Comparison of ENCODE assay signal across 14 cellular contexts in the genomic region with DNA sequence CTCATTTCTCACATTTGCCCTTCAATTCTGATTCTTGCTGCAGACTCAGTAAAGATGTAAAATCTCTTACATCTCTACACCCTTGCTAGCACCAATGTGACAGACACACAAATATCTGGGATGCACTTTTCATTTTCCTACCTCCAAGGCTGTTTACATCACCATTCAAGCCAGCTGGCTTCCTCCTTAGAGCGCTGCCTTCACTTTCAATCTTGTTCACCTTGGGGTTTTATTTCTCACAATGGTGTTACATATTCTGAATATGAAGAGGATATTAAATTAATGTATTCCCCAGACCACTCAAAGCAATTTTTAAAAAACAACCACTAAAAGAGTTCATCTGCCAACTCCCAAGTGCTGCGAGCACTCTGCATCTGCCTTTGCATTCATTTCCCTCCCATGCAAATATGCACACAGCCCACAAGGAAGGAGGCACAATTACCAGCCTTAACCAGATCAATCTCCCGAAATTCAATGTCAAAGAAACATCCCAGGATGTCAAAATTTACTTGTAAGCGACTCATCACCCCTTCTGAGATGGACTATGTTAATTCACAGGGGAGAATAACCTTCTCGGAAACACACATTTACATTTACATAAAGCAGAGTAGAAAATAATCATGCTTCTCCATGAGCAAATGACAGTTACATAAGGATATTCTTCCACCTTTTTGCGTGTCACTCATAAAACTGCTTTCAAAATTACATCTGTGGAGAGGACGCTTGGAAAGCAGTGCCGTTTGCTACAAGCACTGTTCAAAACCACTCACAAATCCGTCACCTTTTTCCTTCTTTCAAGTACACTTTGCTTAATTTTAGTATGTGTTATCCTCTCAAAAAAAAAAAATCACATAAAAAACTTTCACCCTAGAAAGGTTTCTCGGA.
"Had no signal": no experiment of that assay in that cellular context is flagged by ENCODE, and none has a peak within 500 bp of the region (broad histone marks: within the 10 kb centered on the region; RNA-seq: fewer than 3 reads in every experiment).

No MANE protein-coding gene starts in this region.

- H3K27ac Mint-ChIP-seq: activated T-cell treated with anti-CD3 and anti-CD28 coated beads, Interleukin-2, amount 50 U/mL, for 72 hours had no signal

- H3K36me3 ChIP-seq: ascending aorta, esophagus squamous epithelium, left lung, neutrophil, tibial artery, uterus had no signal

- H3K4me1 ChIP-seq: ascending aorta, esophagus squamous epithelium, foreskin keratinocyte, left lung, tibial artery, uterus had no signal

- H3K27ac ChIP-seq: ascending aorta, esophagus squamous epithelium, foreskin keratinocyte, left lung, neutrophil, tibial artery, uterus had no signal

- DNase-seq: activated CD4-positive, alpha-beta T cell treated with anti-CD3 and anti-CD28 coated beads, Interleukin-2, amount 50 U/mL, for 48 hours; activated CD4-positive, CD25-positive, alpha-beta regulatory T cell treated with anti-CD3 and anti-CD28 coated beads, Interleukin-2, amount 50 U/mL, for 72 hours; activated naive CD4-positive, alpha-beta T cell; activated T-cell treated with anti-CD3 and anti-CD28 coated beads, Interleukin-2, amount 50 U/mL, for 72 hours; esophagus squamous epithelium; foreskin keratinocyte; islet precursor cell; left lung; right cardiac atrium; tibial artery; uterus had no signal

- H3K27me3 ChIP-seq: ascending aorta, esophagus squamous epithelium, foreskin keratinocyte, left lung, neutrophil, tibial artery, uterus had no signal

- H3K9me3 ChIP-seq: ascending aorta, esophagus squamous epithelium, left lung, neutrophil, tibial artery, uterus had no signal

- H3K4me3 ChIP-seq: ascending aorta, esophagus squamous epithelium, left lung, smooth muscle cell, tibial artery, uterus had no signal

- H3K4me3 Mint-ChIP-seq: activated T-cell treated with anti-CD3 and anti-CD28 coated beads, Interleukin-2, amount 50 U/mL, for 72 hours had no signal

- H3K9me3 Mint-ChIP-seq: activated T-cell treated with anti-CD3 and anti-CD28 coated beads, Interleukin-2, amount 50 U/mL, for 72 hours had no signal

- ATAC-seq: foreskin keratinocyte, left lung, right cardiac atrium had no signal
